10 cellular contexts compared by ENCODE assay signal in the genomic region with DNA sequence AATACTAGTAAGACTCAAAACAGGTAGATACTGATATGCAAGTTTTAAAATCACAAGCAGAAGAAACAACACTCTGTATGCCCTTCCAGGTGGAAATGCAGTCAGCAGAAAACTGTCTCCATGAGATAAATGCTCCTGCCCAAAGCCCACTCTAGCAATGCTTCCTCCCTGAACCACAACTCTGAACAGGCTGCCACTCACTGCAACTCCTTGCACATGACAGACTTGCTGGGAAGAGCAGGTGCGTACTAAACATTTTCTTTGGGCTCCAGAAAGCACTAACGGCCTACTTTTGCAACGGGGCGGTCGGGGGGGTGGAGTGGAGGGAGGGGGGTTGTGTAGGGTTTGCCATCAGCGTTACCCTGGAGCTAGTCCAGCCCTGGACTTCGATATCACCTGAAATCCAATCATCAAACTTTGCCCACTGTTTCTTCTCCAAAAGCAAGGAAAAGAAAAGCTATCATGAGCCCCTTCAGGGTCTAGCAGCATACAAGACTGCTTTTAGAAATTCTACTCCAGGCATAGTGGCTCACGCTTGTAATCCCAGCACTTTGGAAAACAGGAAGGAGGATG. TPM values are rescaled to one million over a fixed set of nuclear protein-coding genes. Genes with fewer than 3 reads are reported as not detected.
DNase-seq lines count a peak whose midpoint lies in the region; ATAC-seq and TF ChIP-seq lines count a peak whose summit lies in the region.
"Had no signal": no experiment of that assay in that cellular context is flagged by ENCODE, and none has a peak within 500 bp of the region (broad histone marks: within the 10 kb centered on the region; RNA-seq: fewer than 3 reads in every experiment).

No MANE protein-coding gene starts in this region.

- H2AFZ ChIP-seq in mesenchymal stem cell (ENCODE audit: low read depth, low read length), result no peak overlapping the region

- DNase-seq in Calu3 (no peak), mesenchymal stem cell (no peak), SK-N-DZ (ENCODE audit: low spot score) (no peak), HT-29 (ENCODE audit: low spot score) (no peak)
- no peak for DNase-seq in activated CD8-positive, alpha-beta T cell treated with anti-CD3 and anti-CD28 coated beads for 36 hours
- DNase-seq: effector memory CD4-positive, alpha-beta T cell; NCI-H187 had no signal

- peak overlapping the region; percentile 54 for H3K4me3 Mint-ChIP-seq in Calu3 (ENCODE audit: low read depth, unreplicated experiment)
- H3K4me3 Mint-ChIP-seq in activated CD8-positive, alpha-beta T cell treated with anti-CD3 and anti-CD28 coated beads for 36 hours, result no peak overlapping the region

- CTCF ChIA-PET in Calu3 (lab: Charles Lee), result interaction anchor here (0.5 to 1.4 kb wide), 3 partner anchors 44 to 650 kb away, joined by 3 to 4 read pairs (median 4); no protein-coding TSS in a partner anchor
- CTCF ChIA-PET in activated CD8-positive, alpha-beta T cell treated with anti-CD3 and anti-CD28 coated beads for 36 hours (lab: Charles Lee), result no interaction called here

- H3K79me1 ChIP-seq in mesenchymal stem cell (replicated peaks; ENCODE audit: low read length, poor library complexity, severe bottlenecking), result no peaks in the 10 kb centered on the region

- no peak overlapping the region for H2BK5ac ChIP-seq in mesenchymal stem cell (ENCODE audit: low read depth, low read length, poor library complexity, severe bottlenecking)

- H3K27ac Mint-ChIP-seq in Calu3 (ENCODE audit: unreplicated experiment), result peak overlapping the region; percentile 81
- peak overlapping the region; percentile 3 for H3K27ac Mint-ChIP-seq in activated CD8-positive, alpha-beta T cell treated with anti-CD3 and anti-CD28 coated beads for 36 hours

- no peak overlapping the region for H2BK15ac ChIP-seq in mesenchymal stem cell (ENCODE audit: low read depth, poor library complexity, severe bottlenecking)

- 94% methylated on average over 8 of the region's 8 CpGs for WGBS in mesenchymal stem cell

- no peaks in the 10 kb centered on the region for H3K27me3 ChIP-seq in mesenchymal stem cell (ENCODE audit: control insufficient read depth in 1 of 2, insufficient read depth in 1 of 2, low read length in 2 of 2)

- BruUV-seq in Calu3 (replicated peaks; lab: Mats Ljungman, UMichigan), result no TSS peak

- H3K27me3 Mint-ChIP-seq in Calu3 (ENCODE audit: unreplicated experiment), result no peaks in the 10 kb centered on the region
- no peaks in the 10 kb centered on the region for H3K27me3 Mint-ChIP-seq in activated CD8-positive, alpha-beta T cell treated with anti-CD3 and anti-CD28 coated beads for 36 hours

- H3K4me2 ChIP-seq in mesenchymal stem cell (ENCODE audit: low read length, poor library complexity, severe bottlenecking), result no peak overlapping the region

- H3K27ac ChIP-seq in 22Rv1, result peak overlapping the region; percentile 67
- H3K27ac ChIP-seq in mesenchymal stem cell (ENCODE audit: low read length, poor library complexity, severe bottlenecking), result no peak overlapping the region

- H4K8ac ChIP-seq in mesenchymal stem cell (ENCODE audit: low read length), result no peak overlapping the region

- intact Hi-C loops in Calu3 (cut with micrococcal nuclease; ENCODE audit: unreplicated experiment), result loop anchor here (5.0 kb wide), 1 partner anchor 33 kb away; no protein-coding TSS in a partner anchor
- intact Hi-C loops in activated CD8-positive, alpha-beta T cell treated with anti-CD3 and anti-CD28 coated beads for 36 hours (cut with micrococcal nuclease), result loop anchor here (5.0 kb wide), 2 partner anchors 38 to 82 kb away; no protein-coding TSS in a partner anchor

- TF ChIP-seq CTCF in 22Rv1 (IDR thresholded peaks at IDR 0.05) (no peak), Calu3 (IDR thresholded peaks at IDR 0.05; ENCODE audit: unreplicated experiment) (no peak)
- no peak for TF ChIP-seq CTCF in activated CD8-positive, alpha-beta T cell treated with anti-CD3 and anti-CD28 coated beads for 36 hours (IDR thresholded peaks at IDR 0.05)

- peaks cover 42% of the 10 kb centered on the region for H3K4me1 ChIP-seq in mesenchymal stem cell (ENCODE audit: control insufficient read depth, insufficient read depth, low read depth, low read length)

- no peak overlapping the region for H4K91ac ChIP-seq in mesenchymal stem cell (ENCODE audit: low read length)

- H3K9me3 Mint-ChIP-seq in Calu3 (ENCODE audit: low read depth, unreplicated experiment), result no peaks in the 10 kb centered on the region
- H3K9me3 Mint-ChIP-seq in activated CD8-positive, alpha-beta T cell treated with anti-CD3 and anti-CD28 coated beads for 36 hours, result no peaks in the 10 kb centered on the region

- H3K9ac ChIP-seq in mesenchymal stem cell (ENCODE audit: low read length), result peak overlapping the region; percentile 89

- no peak for ATAC-seq in activated CD8-positive, alpha-beta T cell treated with anti-CD3 and anti-CD28 coated beads for 36 hours
- no peak for ATAC-seq in esophagus mucosa
- ATAC-seq in GM18870 (IDR thresholded peaks at IDR 0.05; ENCODE audit: unreplicated experiment), result no peak

- no peak overlapping the region for H3K18ac ChIP-seq in mesenchymal stem cell (ENCODE audit: low read depth in 1 of 2, low read length in 2 of 2)

- peaks cover 46% of the 10 kb centered on the region for H3K36me3 Mint-ChIP-seq in Calu3 (ENCODE audit: insufficient read depth, unreplicated experiment)
- peaks cover 19% of the 10 kb centered on the region for H3K36me3 Mint-ChIP-seq in activated CD8-positive, alpha-beta T cell treated with anti-CD3 and anti-CD28 coated beads for 36 hours (ENCODE audit: low read depth)

- H3K14ac ChIP-seq in mesenchymal stem cell (ENCODE audit: low read length in 2 of 2), result no peak overlapping the region

- H2AK5ac ChIP-seq in mesenchymal stem cell (ENCODE audit: low read length, severe bottlenecking), result no peak overlapping the region

- POLR2A ChIA-PET in activated CD8-positive, alpha-beta T cell treated with anti-CD3 and anti-CD28 coated beads for 36 hours (lab: Charles Lee), result interaction anchor here (0.6 to 3.6 kb wide), 4 partner anchors 9 to 58 kb away, joined by 3 to 15 read pairs (median 4); no protein-coding TSS in a partner anchor

- no peaks in the 10 kb centered on the region for H3K9me3 ChIP-seq in mesenchymal stem cell (ENCODE audit: control insufficient read depth, low read length)

- no peak overlapping the region for H3K4me3 ChIP-seq in mesenchymal stem cell (ENCODE audit: insufficient read depth in 1 of 2, low read depth in 1 of 2, low read length in 2 of 2)

- peaks cover 87% of the 10 kb centered on the region for H3K4me1 Mint-ChIP-seq in Calu3 (ENCODE audit: low read depth, unreplicated experiment)
- peaks cover 91% of the 10 kb centered on the region for H3K4me1 Mint-ChIP-seq in activated CD8-positive, alpha-beta T cell treated with anti-CD3 and anti-CD28 coated beads for 36 hours (ENCODE audit: low read depth)

- no peak overlapping the region for H2BK120ac ChIP-seq in mesenchymal stem cell (ENCODE audit: low read depth, low read length)

- no peak overlapping the region for H2BK12ac ChIP-seq in mesenchymal stem cell (ENCODE audit: low read length in 2 of 2)

- no peak overlapping the region for H3K4ac ChIP-seq in mesenchymal stem cell (ENCODE audit: low read depth in 1 of 2, low read length in 2 of 2)

- H3K36me3 ChIP-seq in mesenchymal stem cell (ENCODE audit: control insufficient read depth in 1 of 2, insufficient read depth in 2 of 2, low read depth in 1 of 2, low read length in 2 of 2), result peaks cover 0 to 2% of the 10 kb centered on the region in 2 experiments

- no peak overlapping the region for H3K23ac ChIP-seq in mesenchymal stem cell (ENCODE audit: low read length in 2 of 2)

RNA-seq across cellular contexts. Expression of a gene that starts 46.1 kb away (rescaled TPM):
- total RNA-seq in Calu3 (2022) (227 and 242 TPM in 2 replicates), esophagus mucosa (81.1 TPM)
- 100 to 1,000 TPM; 145 to 147 TPM for total RNA-seq in activated CD8-positive, alpha-beta T cell treated with anti-CD3 and anti-CD28 coated beads for 36 hours
- polyA plus RNA-seq in mesenchymal stem cell (2013, experiment 1 of 2), result 92.7 TPM
- polyA plus RNA-seq in mesenchymal stem cell (2013, experiment 2 of 2), result 93.6 TPM
- 47.7 and 51.2 TPM in 2 replicates for polyA plus RNA-seq in SK-N-DZ (2014; cell fraction: cytosol; rRNA removed)
- polyA plus RNA-seq in SK-N-DZ (2014; cell fraction: nucleus; rRNA removed), result 95.8 and 176 TPM in 2 replicates
- 92.5 and 122 TPM in 2 replicates for total RNA-seq in HT-29 (2014; rRNA removed; shearing (Covaris generic))
